8 cellular contexts compared by ENCODE assay signal in the genomic region with DNA sequence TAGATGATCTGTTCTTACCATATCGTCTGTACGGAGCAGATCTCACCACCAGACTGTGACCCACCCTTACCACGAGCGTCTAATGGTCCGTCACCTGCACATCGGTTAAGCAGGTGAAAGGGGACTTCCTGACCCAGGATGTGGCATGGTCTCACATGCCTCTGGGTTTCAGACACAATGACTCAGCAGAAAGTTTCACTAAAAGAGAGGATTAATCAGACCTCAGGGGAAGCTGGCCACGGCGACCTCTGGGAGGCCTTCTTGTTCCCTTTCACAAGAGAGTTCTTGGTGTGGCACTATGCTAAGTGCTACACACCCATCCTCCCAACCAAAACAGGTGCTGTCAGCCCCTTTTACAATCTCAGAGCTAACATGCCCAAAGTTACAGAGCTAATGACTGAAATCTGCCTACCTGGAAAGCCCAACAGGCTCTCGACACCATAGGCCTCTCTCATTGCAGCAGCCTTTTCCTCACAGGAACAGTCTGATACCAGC. TPM values are rescaled to one million over a fixed set of nuclear protein-coding genes. Genes with fewer than 3 reads are reported as not detected.
A peak's percentile ranks its signal among the peaks of the same experiment; 100 is the strongest.
DNase-seq lines count a peak whose midpoint lies in the region; ATAC-seq and TF ChIP-seq lines count a peak whose summit lies in the region.

No MANE protein-coding gene starts in this region.

- CTCF ChIA-PET in activated naive CD4-positive, alpha-beta T cell treated with anti-CD3 and anti-CD28 coated beads for 36 hours (lab: Charles Lee), result no interaction called here

- TF ChIP-seq POLR2A in lower leg skin (IDR thresholded peaks at IDR 0.05), result no peak

- peak overlapping the region; percentile 55 for H3K27ac Mint-ChIP-seq in activated naive CD4-positive, alpha-beta T cell treated with anti-CD3 and anti-CD28 coated beads for 36 hours

- DNase-seq in activated naive CD4-positive, alpha-beta T cell treated with anti-CD3 and anti-CD28 coated beads for 36 hours, result peak; percentile 70
- no peak for DNase-seq in activated naive CD4-positive, alpha-beta T cell treated with anti-CD3 and anti-CD28 coated beads, Interleukin-2, amount 50 U/mL, for 16 hours
- DNase-seq in SKM-1 treated with dmso at 0.1 percent for 144 hours (lab: John Stamatoyannopoulos, UW; ENCODE audit: unreplicated experiment), result peak; percentile 48
- peak; percentile 60 for DNase-seq in fibroblast of gingiva (ENCODE audit: low read depth)
- no peak for DNase-seq in NCI-H1092 treated with DMSO at 0.1 percent for 48 hours (lab: John Stamatoyannopoulos, UW)
- no peak for DNase-seq in superior temporal gyrus (ENCODE audit: extremely low spot score)
- no peak for DNase-seq in lower leg skin (ENCODE audit: low spot score in 2 of 2)

- H3K4me1 Mint-ChIP-seq in activated naive CD4-positive, alpha-beta T cell treated with anti-CD3 and anti-CD28 coated beads for 36 hours (ENCODE audit: low read depth), result peaks cover 8% of the 10 kb centered on the region

- no peaks in the 10 kb centered on the region for H3K36me3 Mint-ChIP-seq in activated naive CD4-positive, alpha-beta T cell treated with anti-CD3 and anti-CD28 coated beads for 36 hours (ENCODE audit: low read depth)

- no peak overlapping the region for H3K4me3 ChIP-seq in lower leg skin (ENCODE audit: low read depth, poor library complexity, severe bottlenecking)

- WGBS in lower leg skin, 2 donors, result 70 to 75% methylated on average over 9 of the region's 9 CpGs

- no peak overlapping the region for H3K4me3 Mint-ChIP-seq in activated naive CD4-positive, alpha-beta T cell treated with anti-CD3 and anti-CD28 coated beads for 36 hours

- intact Hi-C loops in activated naive CD4-positive, alpha-beta T cell treated with anti-CD3 and anti-CD28 coated beads for 36 hours (cut with micrococcal nuclease), result loop anchor here (1.0 to 10.0 kb wide), 3 partner anchors 8 to 1075 kb away; a partner anchor contains a TSS
- intact Hi-C loops in lower leg skin (cut with DNase I; ENCODE audit: low total_unique reads), result no loop called here

- ATAC-seq in HG03025 (IDR thresholded peaks at IDR 0.05; ENCODE audit: low FRiP score, unreplicated experiment), result peak; percentile 93

- H3K9me3 Mint-ChIP-seq in activated naive CD4-positive, alpha-beta T cell treated with anti-CD3 and anti-CD28 coated beads for 36 hours, result no peaks in the 10 kb centered on the region

- TF ChIP-seq CTCF in lower leg skin (IDR thresholded peaks at IDR 0.05), result no peak

- H3K27me3 Mint-ChIP-seq in activated naive CD4-positive, alpha-beta T cell treated with anti-CD3 and anti-CD28 coated beads for 36 hours (ENCODE audit: low read depth), result no peaks in the 10 kb centered on the region

RNA-seq across cellular contexts. Expression of a gene that starts 41.6 kb away (rescaled TPM):
- not detected for total RNA-seq in activated naive CD4-positive, alpha-beta T cell treated with anti-CD3 and anti-CD28 coated beads for 36 hours
- total RNA-seq in lower leg skin, result 1 to 10 TPM in 2 of 4 donors, under 1 TPM in 2; 0.22 to 1.2 (median 0.77) TPM

Comparison
In these comparisons a context has a peak if more than half of its experiments do, and no peak if none do; other contexts are left out.
1. DNase-seq: peak in activated naive CD4-positive, alpha-beta T cell treated with anti-CD3 and anti-CD28 coated beads for 36 hours (single experiment), SKM-1 treated with dmso at 0.1 percent for 144 hours (single experiment) and fibroblast of gingiva (single experiment); none in activated naive CD4-positive, alpha-beta T cell treated with anti-CD3 and anti-CD28 coated beads, Interleukin-2, amount 50 U/mL, for 16 hours (single experiment), NCI-H1092 treated with DMSO at 0.1 percent for 48 hours (single experiment), superior temporal gyrus (single experiment) and lower leg skin (0 of 2).